In the genomic region with DNA sequence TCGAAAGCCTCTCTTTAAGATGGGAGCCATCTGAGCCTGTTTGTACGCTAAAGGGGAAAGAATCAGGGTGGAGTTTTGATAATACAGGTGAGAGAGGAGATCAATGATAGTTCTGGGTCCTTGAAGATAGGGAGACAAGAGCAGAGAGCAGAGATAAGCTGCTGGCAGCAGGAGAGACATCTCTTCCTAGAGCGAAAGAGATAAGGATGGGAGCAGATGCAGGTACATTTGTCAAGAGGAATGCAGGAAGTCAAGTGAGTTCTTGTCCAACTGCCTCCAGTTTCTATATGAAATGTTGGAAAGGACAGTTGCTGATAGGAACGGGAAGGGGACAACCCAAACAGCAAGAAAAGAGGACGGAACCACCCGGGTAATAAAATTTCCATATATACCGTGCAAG, we compare ENCODE assay signal across 19 cellular contexts. TPM values are rescaled to one million over a fixed set of nuclear protein-coding genes. Genes with fewer than 3 reads are reported as not detected.
A peak's percentile ranks its signal among the peaks of the same experiment; 100 is the strongest.
DNase-seq lines count a peak whose midpoint lies in the region; ATAC-seq and TF ChIP-seq lines count a peak whose summit lies in the region.
"Had no signal": no experiment of that assay in that cellular context is flagged by ENCODE, and none has a peak within 500 bp of the region (broad histone marks: within the 10 kb centered on the region; RNA-seq: fewer than 3 reads in every experiment).

No MANE protein-coding gene starts in this region.

- no peak overlapping the region for H4K91ac ChIP-seq in trophoblast cell (ENCODE audit: low read depth, low read length)

- H3K4me1 ChIP-seq in GM23338 (ENCODE audit: insufficient read depth) (peaks cover 7% of the 10 kb centered on the region; the same call in 1 of the 2 replicates), OCI-LY7 (ENCODE audit: insufficient read depth, low read length, poor library complexity, severe bottlenecking) (peaks cover 17% of the 10 kb centered on the region), trophoblast cell (ENCODE audit: control insufficient read depth in 1 of 2, insufficient read depth in 2 of 2, low read length in 2 of 2) (peaks cover 4 to 7% of the 10 kb centered on the region in 2 experiments)

- no peak overlapping the region for H2BK5ac ChIP-seq in trophoblast cell (ENCODE audit: low read depth, low read length, poor library complexity)

- intact Hi-C loops in CD4-positive, alpha-beta T cell (cut with DNase I, micrococcal nuclease): loop anchor here in 1 of 2 experiments (2.0 to 5.0 kb wide), 2 partner anchors 24 to 193 kb away; a partner anchor contains a TSS
- intact Hi-C loops in OCI-LY7 (cut with micrococcal nuclease; ENCODE audit: unreplicated experiment): no loop called here

- H3K9me2 ChIP-seq in GM23338 (ENCODE audit: insufficient read depth) (no peaks in the 10 kb centered on the region), OCI-LY7 (ENCODE audit: insufficient read depth, low read length) (no peaks in the 10 kb centered on the region)

- no peak overlapping the region for H3K4me3 Mint-ChIP-seq in CD4-positive, alpha-beta T cell
- no peak overlapping the region for H3K4me3 Mint-ChIP-seq in GM23338
- H3K4me3 Mint-ChIP-seq: activated naive CD8-positive, alpha-beta T cell treated with anti-CD3 and anti-CD28 coated beads, Interleukin-2, amount 50 U/mL, for 24 hours; type B pancreatic cell had no signal

- no peak overlapping the region for H2BK120ac ChIP-seq in trophoblast cell (ENCODE audit: insufficient read depth, low read length, poor library complexity)

- BruUV-seq in OCI-LY7 (replicated peaks; lab: Mats Ljungman, UMichigan): no TSS peak

- no peak overlapping the region for H3K27ac Mint-ChIP-seq in CD4-positive, alpha-beta T cell
- no peak overlapping the region for H3K27ac Mint-ChIP-seq in GM23338
- H3K27ac Mint-ChIP-seq: activated CD4-positive, alpha-beta memory T cell treated with anti-CD3 and anti-CD28 coated beads, Interleukin-2, amount 10 ng/mL, durations not matched to agents 7 days and 5 days; activated naive CD8-positive, alpha-beta T cell treated with anti-CD3 and anti-CD28 coated beads, Interleukin-2, amount 50 U/mL, for 24 hours; progenitor cell of endocrine pancreas; type B pancreatic cell had no signal

- H3K27me3 ChIP-seq in CD4-positive, alpha-beta T cell (ENCODE audit: control insufficient read depth, insufficient read depth, low read length): no peaks in the 10 kb centered on the region
- H3K27me3 ChIP-seq in GM23338 (ENCODE audit: insufficient read depth): no peaks in the 10 kb centered on the region
- H3K27me3 ChIP-seq in trophoblast cell (ENCODE audit: insufficient read depth, low read length): no peaks in the 10 kb centered on the region
- H3K27me3 ChIP-seq: heart right ventricle had no signal

- H2BK12ac ChIP-seq in trophoblast cell (ENCODE audit: low read length): no peak overlapping the region

- H3K79me1 ChIP-seq in trophoblast cell (ENCODE audit: low read length): peaks cover 7% of the 10 kb centered on the region

- H3K4me3 ChIP-seq in GM23338 (no peak overlapping the region), OCI-LY7 (ENCODE audit: low read depth, low read length, poor library complexity, severe bottlenecking) (peak overlapping the region; percentile 17), trophoblast cell (ENCODE audit: low read depth, low read length) (no peak overlapping the region)
- H3K4me3 ChIP-seq: heart right ventricle had no signal

- no peak overlapping the region for H3K4ac ChIP-seq in trophoblast cell (ENCODE audit: low read depth, low read length)

- no peak overlapping the region for H3K9ac ChIP-seq in trophoblast cell (ENCODE audit: low read length)
- H3K9ac ChIP-seq: KMS-11 had no signal

- no peak overlapping the region for H4K12ac ChIP-seq in trophoblast cell (ENCODE audit: low read depth, low read length)

- DNase-seq in CD4-positive, alpha-beta T cell: no peak
- DNase-seq in GM23338 (ENCODE audit: low spot score): no peak
- no peak for DNase-seq in OCI-LY7 (ENCODE audit: low spot score)
- peak; percentile 50 to 81 for DNase-seq in trophoblast cell
- DNase-seq in SIG-M5 treated with dmso at 0.1 percent for 504 hours (lab: John Stamatoyannopoulos, UW; ENCODE audit: unreplicated experiment): no peak
- DNase-seq in SKM-1 (lab: John Stamatoyannopoulos, UW; ENCODE audit: unreplicated experiment): no peak
- no peak for DNase-seq in glomerular visceral epithelial cell (ENCODE audit: extremely low spot score)
- DNase-seq: activated naive CD8-positive, alpha-beta T cell treated with anti-CD3 and anti-CD28 coated beads, Interleukin-2, amount 50 U/mL, for 24 hours; cerebellar nuclear complex; heart right ventricle; mammary epithelial cell; NCI-H187 treated with DMSO at 0.1 percent for 48 hours; stimulated activated CD8-positive, alpha-beta memory T cell treated with anti-CD3 and anti-CD28 coated beads, Interleukin-4, amount 100 ng/mL, for 48 hours; SW 1271 had no signal

- POLR2A ChIA-PET in CD4-positive, alpha-beta T cell (lab: Charles Lee): interaction anchor here (1.0 to 1.7 kb wide), 8 partner anchors 21 to 338 kb away, joined by 3 to 7 read pairs (median 5); a partner anchor contains a TSS
- POLR2A ChIA-PET in OCI-LY7 (lab: Charles Lee): interaction anchor here (1.3 to 1.7 kb wide), 2 partner anchors 10 to 12 kb away, joined by 3 to 4 read pairs; no protein-coding TSS in a partner anchor

- H4K20me1 ChIP-seq in GM23338 (replicated peaks; ENCODE audit: insufficient read depth) (no peaks in the 10 kb centered on the region), OCI-LY7 (ENCODE audit: insufficient read depth, low read length) (no peaks in the 10 kb centered on the region)

- H3K9me3 ChIP-seq in CD4-positive, alpha-beta T cell (ENCODE audit: control insufficient read depth, low read length): no peaks in the 10 kb centered on the region
- H3K9me3 ChIP-seq in OCI-LY7 (ENCODE audit: low read length): no peaks in the 10 kb centered on the region
- H3K9me3 ChIP-seq in trophoblast cell (ENCODE audit: insufficient read depth, low read depth, low read length): no peaks in the 10 kb centered on the region
- H3K9me3 ChIP-seq: heart right ventricle had no signal

- no peak overlapping the region for H2AK5ac ChIP-seq in trophoblast cell (ENCODE audit: low read length)

- no peak overlapping the region for H3K18ac ChIP-seq in trophoblast cell (ENCODE audit: low read length)

- WGBS in trophoblast cell (ENCODE audit: extremely low coverage, insufficient coverage, insufficient read length): no CpG with 5 or more reads among the region's 7 CpGs

- H3K9me3 Mint-ChIP-seq in CD4-positive, alpha-beta T cell: no peaks in the 10 kb centered on the region
- no peaks in the 10 kb centered on the region for H3K9me3 Mint-ChIP-seq in GM23338
- H3K9me3 Mint-ChIP-seq: activated CD4-positive, alpha-beta memory T cell treated with anti-CD3 and anti-CD28 coated beads, Interleukin-2, amount 10 ng/mL, durations not matched to agents 7 days and 5 days; activated naive CD8-positive, alpha-beta T cell treated with anti-CD3 and anti-CD28 coated beads, Interleukin-2, amount 50 U/mL, for 24 hours; type B pancreatic cell had no signal

- TF ChIP-seq CTCF in CD4-positive, alpha-beta T cell (IDR thresholded peaks at IDR 0.05): no peak
- no peak for TF ChIP-seq CTCF in GM23338 (conservative IDR thresholded peaks at IDR 0.05; ENCODE audit: low read depth in 2 of 2)
- no peak for TF ChIP-seq CTCF in OCI-LY7 (conservative IDR thresholded peaks at IDR 0.05; ENCODE audit: low read length)

- H3F3A ChIP-seq in GM23338 (replicated peaks; ENCODE audit: low read depth): no peaks in the 10 kb centered on the region

- H3K4me2 ChIP-seq in GM23338: no peak overlapping the region
- peak overlapping the region; percentile 55 for H3K4me2 ChIP-seq in OCI-LY7 (ENCODE audit: low read length)
- no peak overlapping the region for H3K4me2 ChIP-seq in trophoblast cell (ENCODE audit: low read length)
- H3K4me2 ChIP-seq: KMS-11 had no signal

- H3K23ac ChIP-seq in trophoblast cell (ENCODE audit: low read length): no peak overlapping the region

- no peaks in the 10 kb centered on the region for H3K27me3 Mint-ChIP-seq in CD4-positive, alpha-beta T cell
- peaks cover 2% of the 10 kb centered on the region for H3K27me3 Mint-ChIP-seq in GM23338 (ENCODE audit: insufficient read depth, low read depth, poor library complexity)
- H3K27me3 Mint-ChIP-seq: activated CD4-positive, alpha-beta memory T cell treated with anti-CD3 and anti-CD28 coated beads, Interleukin-2, amount 10 ng/mL, durations not matched to agents 7 days and 5 days; activated naive CD8-positive, alpha-beta T cell treated with anti-CD3 and anti-CD28 coated beads, Interleukin-2, amount 50 U/mL, for 24 hours; progenitor cell of endocrine pancreas; type B pancreatic cell had no signal

- H3K36me3 Mint-ChIP-seq in CD4-positive, alpha-beta T cell (ENCODE audit: low read depth): no peaks in the 10 kb centered on the region
- no peaks in the 10 kb centered on the region; the same call in 2 of the 3 replicates for H3K36me3 Mint-ChIP-seq in GM23338 (ENCODE audit: low read depth)
- H3K36me3 Mint-ChIP-seq: type B pancreatic cell had no signal

- CTCF ChIA-PET in CD4-positive, alpha-beta T cell (lab: Charles Lee): no interaction called here
- CTCF ChIA-PET in OCI-LY7 (lab: Charles Lee; ENCODE audit: unreplicated experiment): no interaction called here

- peaks cover 28% of the 10 kb centered on the region for H3K4me1 Mint-ChIP-seq in CD4-positive, alpha-beta T cell (ENCODE audit: low read depth)
- H3K4me1 Mint-ChIP-seq in GM23338: peaks cover 12% of the 10 kb centered on the region

- H4K8ac ChIP-seq in trophoblast cell (ENCODE audit: low read depth, low read length): no peak overlapping the region

- H3K14ac ChIP-seq in trophoblast cell (ENCODE audit: low read length): no peak overlapping the region

- H3K36me3 ChIP-seq in GM23338 (ENCODE audit: insufficient read depth): no peaks in the 10 kb centered on the region
- H3K36me3 ChIP-seq in OCI-LY7 (ENCODE audit: insufficient read depth, low read length): no peaks in the 10 kb centered on the region
- H3K36me3 ChIP-seq in trophoblast cell (ENCODE audit: control insufficient read depth in 1 of 2, insufficient read depth in 2 of 2, low read length in 2 of 2): no peaks in the 10 kb centered on the region
- H3K36me3 ChIP-seq: heart right ventricle had no signal

- H3K79me2 ChIP-seq in GM23338 (replicated peaks; ENCODE audit: insufficient read depth) (no peaks in the 10 kb centered on the region), OCI-LY7 (ENCODE audit: insufficient read depth, low read depth, low read length) (no peaks in the 10 kb centered on the region), trophoblast cell (ENCODE audit: control insufficient read depth, insufficient read depth, low read length, poor library complexity) (no peaks in the 10 kb centered on the region)

- no peak for ATAC-seq in CD4-positive, alpha-beta T cell (ENCODE audit: poor library complexity)
- ATAC-seq in GM23338 (no peak), GM18511 (IDR thresholded peaks at IDR 0.05; ENCODE audit: unreplicated experiment) (no peak)
- ATAC-seq: heart right ventricle had no signal

- peak overlapping the region; percentile 70 for H3K27ac ChIP-seq in CD4-positive, alpha-beta T cell (ENCODE audit: low read depth, low read length)
- no peak overlapping the region for H3K27ac ChIP-seq in GM23338 (ENCODE audit: low read depth)
- H3K27ac ChIP-seq in OCI-LY7 (ENCODE audit: low read depth, low read length, poor library complexity, severe bottlenecking): peak overlapping the region; percentile 67
- H3K27ac ChIP-seq in trophoblast cell (ENCODE audit: low read depth, low read length): no peak overlapping the region
- H3K27ac ChIP-seq: KMS-11 had no signal

- H2AFZ ChIP-seq in GM23338: peak overlapping the region; percentile 58; the same call in 1 of the 2 replicates
- peak overlapping the region; percentile 99 for H2AFZ ChIP-seq in OCI-LY7 (ENCODE audit: low read length)
- no peak overlapping the region for H2AFZ ChIP-seq in trophoblast cell (ENCODE audit: insufficient read depth, low read length, poor library complexity)

RNA-seq across cellular contexts. Expression of a gene that starts 24.7 kb away (rescaled TPM):
- 100 to 1,000 TPM; 350 to 369 TPM for total RNA-seq in CD4-positive, alpha-beta T cell
- 242 and 253 TPM in 2 replicates for total RNA-seq in GM23338 (2014; rRNA removed; shearing (Covaris generic))
- 109 and 113 TPM in 2 replicates for polyA plus RNA-seq in GM23338 (2016; fragmentation: Nextera tagmentation; extraction: Ambion mirVana)
- total RNA-seq in OCI-LY7 (2014; rRNA removed; shearing (Covaris generic)): 59.5 and 71.7 TPM in 2 replicates
- total RNA-seq in OCI-LY7 (2022): 88.1 and 93.7 TPM in 2 replicates
- polyA plus RNA-seq in trophoblast cell (2013): 429 and 461 TPM in 2 replicates

Comparison
In these comparisons a context has a peak if more than half of its experiments do, and no peak if none do; other contexts are left out.
1. DNase-seq: peak in trophoblast cell (2 of 2); none in CD4-positive, alpha-beta T cell (0 of 10), GM23338 (single experiment), OCI-LY7 (single experiment), SIG-M5 treated with dmso at 0.1 percent for 504 hours (single experiment), SKM-1 (single experiment) and glomerular visceral epithelial cell (single experiment).
2. H3K27ac ChIP-seq: peak in CD4-positive, alpha-beta T cell (single experiment) and OCI-LY7 (single experiment); none in GM23338 (single experiment) and trophoblast cell (single experiment).